ENCODE assay signal across 1 cellular context in genomic region chr14:103662029-103662428, GRCh38.
TF ChIP-seq lines count a peak whose summit lies in the region.

No MANE protein-coding gene starts in this region.

TF ChIP-seq in IMR-90, 13 proteins besides CTCF, POLR2A, EP300 and RAD21:
- TF ChIP-seq BHLHE40 (IDR thresholded peaks at IDR 0.05; ENCODE audit: low read depth, low read length) (no peak), MXI1 (IDR thresholded peaks at IDR 0.05; ENCODE audit: borderline replicate concordance, low read depth, low read length) (no peak), MAZ (IDR thresholded peaks at IDR 0.05; ENCODE audit: borderline replicate concordance, low read depth, low read length) (no peak), FOS (IDR thresholded peaks at IDR 0.05; ENCODE audit: low read depth, low read length) (no peak), USF2 (IDR thresholded peaks at IDR 0.05; ENCODE audit: low read depth, low read length) (no peak), RCOR1 (IDR thresholded peaks at IDR 0.05; ENCODE audit: insufficient replicate concordance, low read length) (no peak), CHD1 (IDR thresholded peaks at IDR 0.05; ENCODE audit: low read depth, low read length) (no peak), RFX5 (IDR thresholded peaks at IDR 0.05; ENCODE audit: low read depth, low read length) (no peak), CEBPB (IDR thresholded peaks at IDR 0.05; ENCODE audit: low read depth, low read length) (no peak), SMC3 (IDR thresholded peaks at IDR 0.05; ENCODE audit: low read depth, low read length) (no peak), NFE2L2 (IDR thresholded peaks at IDR 0.05; ENCODE audit: low read depth, low read length) (no peak), MAFK (IDR thresholded peaks at IDR 0.05; ENCODE audit: low read depth, low read length) (no peak)
- TF ChIP-seq, protein P1, sequence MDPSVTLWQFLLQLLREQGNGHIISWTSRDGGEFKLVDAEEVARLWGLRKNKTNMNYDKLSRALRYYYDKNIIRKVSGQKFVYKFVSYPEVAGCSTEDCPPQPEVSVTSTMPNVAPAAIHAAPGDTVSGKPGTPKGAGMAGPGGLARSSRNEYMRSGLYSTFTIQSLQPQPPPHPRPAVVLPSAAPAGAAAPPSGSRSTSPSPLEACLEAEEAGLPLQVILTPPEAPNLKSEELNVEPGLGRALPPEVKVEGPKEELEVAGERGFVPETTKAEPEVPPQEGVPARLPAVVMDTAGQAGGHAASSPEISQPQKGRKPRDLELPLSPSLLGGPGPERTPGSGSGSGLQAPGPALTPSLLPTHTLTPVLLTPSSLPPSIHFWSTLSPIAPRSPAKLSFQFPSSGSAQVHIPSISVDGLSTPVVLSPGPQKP (IDR thresholded peaks at IDR 0.05; ENCODE audit: borderline replicate concordance, low read depth, low read length): no peak
